Comparison of ENCODE assay signal across 1 cellular context in the genomic region with DNA sequence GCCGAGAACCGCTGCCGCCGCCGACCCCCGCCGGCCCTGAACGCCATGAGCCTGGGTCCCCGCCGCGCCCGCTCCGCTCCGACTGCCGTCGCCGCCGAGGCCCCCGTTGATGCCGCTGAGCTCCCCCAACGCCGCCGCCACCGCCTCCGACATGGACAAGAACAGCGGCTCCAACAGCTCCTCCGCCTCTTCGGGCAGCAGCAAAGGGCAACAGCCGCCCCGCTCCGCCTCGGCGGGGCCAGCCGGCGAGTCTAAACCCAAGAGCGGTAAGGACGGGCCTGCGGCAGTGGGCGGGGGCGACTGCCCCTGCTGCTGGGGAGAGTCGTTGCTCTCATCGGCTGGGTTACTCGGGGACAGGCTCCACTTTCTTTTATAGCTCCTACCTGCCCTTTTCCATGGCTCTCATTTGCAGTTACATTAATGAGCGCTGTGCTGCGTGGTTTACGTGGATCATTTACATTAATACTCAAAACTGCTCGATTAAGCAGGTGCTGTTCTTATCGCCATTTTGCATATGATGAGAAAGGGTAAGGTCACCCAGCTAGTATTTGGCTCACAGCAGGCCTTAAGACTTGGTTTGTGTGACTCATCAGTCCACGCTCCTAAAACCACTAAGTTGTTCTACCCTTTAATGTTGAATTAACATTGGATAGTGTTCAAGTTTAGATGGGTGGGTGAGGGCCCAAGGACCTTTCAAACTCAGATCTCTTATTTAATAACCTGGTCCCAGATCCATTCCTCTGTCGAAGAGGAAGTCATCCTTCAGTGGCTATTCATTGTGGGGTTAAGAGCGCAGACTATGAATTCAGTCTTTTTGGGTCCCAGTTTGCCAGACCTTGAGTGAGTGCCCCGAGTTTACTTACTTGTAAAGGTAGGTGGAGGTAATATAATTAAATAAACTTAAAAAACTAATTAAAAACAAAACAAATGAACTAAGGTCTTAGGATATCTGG.
TF ChIP-seq lines count a peak whose summit lies in the region.

No MANE protein-coding gene starts in this region.

TF ChIP-seq in HepG2, 621 proteins besides CTCF, POLR2A, EP300 and RAD21 (continued from another document and continues in another):
- TF ChIP-seq, protein P1, sequence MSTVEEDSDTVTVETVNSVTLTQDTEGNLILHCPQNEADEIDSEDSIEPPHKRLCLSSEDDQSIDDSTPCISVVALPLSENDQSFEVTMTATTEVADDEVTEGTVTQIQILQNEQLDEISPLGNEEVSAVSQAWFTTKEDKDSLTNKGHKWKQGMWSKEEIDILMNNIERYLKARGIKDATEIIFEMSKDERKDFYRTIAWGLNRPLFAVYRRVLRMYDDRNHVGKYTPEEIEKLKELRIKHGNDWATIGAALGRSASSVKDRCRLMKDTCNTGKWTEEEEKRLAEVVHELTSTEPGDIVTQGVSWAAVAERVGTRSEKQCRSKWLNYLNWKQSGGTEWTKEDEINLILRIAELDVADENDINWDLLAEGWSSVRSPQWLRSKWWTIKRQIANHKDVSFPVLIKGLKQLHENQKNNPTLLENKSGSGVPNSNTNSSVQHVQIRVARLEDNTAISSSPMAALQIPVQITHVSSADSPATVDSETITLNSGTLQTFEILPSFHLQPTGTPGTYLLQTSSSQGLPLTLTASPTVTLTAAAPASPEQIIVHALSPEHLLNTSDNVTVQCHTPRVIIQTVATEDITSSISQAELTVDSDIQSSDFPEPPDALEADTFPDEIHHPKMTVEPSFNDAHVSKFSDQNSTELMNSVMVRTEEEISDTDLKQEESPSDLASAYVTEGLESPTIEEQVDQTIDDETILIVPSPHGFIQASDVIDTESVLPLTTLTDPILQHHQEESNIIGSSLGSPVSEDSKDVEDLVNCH (CRISPR knock-in tag; IDR thresholded peaks at IDR 0.05) = no peak
- 0 out of 2 replicates have a peak, but pooled peaks have one; percentile 8 for TF ChIP-seq TBX2 (CRISPR knock-in tag; IDR thresholded peaks at IDR 0.05; ENCODE audit: borderline replicate concordance)
- no peak for TF ChIP-seq FOXP1 (IDR thresholded peaks at IDR 0.05)
- TF ChIP-seq FOXP1 (CRISPR knock-in tag; IDR thresholded peaks at IDR 0.05) = no peak
- TF ChIP-seq MIER3 (CRISPR knock-in tag; IDR thresholded peaks at IDR 0.05; ENCODE audit: borderline replicate concordance) = no peak; the same call in 1 of the 2 replicates
- peak; percentile 47 for TF ChIP-seq IKZF4 (CRISPR knock-in tag; IDR thresholded peaks at IDR 0.05; ENCODE audit: borderline replicate concordance, low read depth, not compliant biosample characterization)
- TF ChIP-seq RBM22 (optimal IDR thresholded peaks at IDR 0.05; ENCODE audit: low read length) = no peak
- no peak for TF ChIP-seq PHF21A (CRISPR knock-in tag; IDR thresholded peaks at IDR 0.05)
- no peak for TF ChIP-seq RARA (CRISPR knock-in tag; IDR thresholded peaks at IDR 0.05)
- no peak for TF ChIP-seq TFDP2 (CRISPR knock-in tag; IDR thresholded peaks at IDR 0.05)
- no peak for TF ChIP-seq MXD4 (CRISPR knock-in tag; IDR thresholded peaks at IDR 0.05)
- TF ChIP-seq ZNF724P (CRISPR knock-in tag; IDR thresholded peaks at IDR 0.05; ENCODE audit: borderline replicate concordance) = no peak
- no peak for TF ChIP-seq RFXANK (CRISPR knock-in tag; IDR thresholded peaks at IDR 0.05)
- TF ChIP-seq, protein P2, sequence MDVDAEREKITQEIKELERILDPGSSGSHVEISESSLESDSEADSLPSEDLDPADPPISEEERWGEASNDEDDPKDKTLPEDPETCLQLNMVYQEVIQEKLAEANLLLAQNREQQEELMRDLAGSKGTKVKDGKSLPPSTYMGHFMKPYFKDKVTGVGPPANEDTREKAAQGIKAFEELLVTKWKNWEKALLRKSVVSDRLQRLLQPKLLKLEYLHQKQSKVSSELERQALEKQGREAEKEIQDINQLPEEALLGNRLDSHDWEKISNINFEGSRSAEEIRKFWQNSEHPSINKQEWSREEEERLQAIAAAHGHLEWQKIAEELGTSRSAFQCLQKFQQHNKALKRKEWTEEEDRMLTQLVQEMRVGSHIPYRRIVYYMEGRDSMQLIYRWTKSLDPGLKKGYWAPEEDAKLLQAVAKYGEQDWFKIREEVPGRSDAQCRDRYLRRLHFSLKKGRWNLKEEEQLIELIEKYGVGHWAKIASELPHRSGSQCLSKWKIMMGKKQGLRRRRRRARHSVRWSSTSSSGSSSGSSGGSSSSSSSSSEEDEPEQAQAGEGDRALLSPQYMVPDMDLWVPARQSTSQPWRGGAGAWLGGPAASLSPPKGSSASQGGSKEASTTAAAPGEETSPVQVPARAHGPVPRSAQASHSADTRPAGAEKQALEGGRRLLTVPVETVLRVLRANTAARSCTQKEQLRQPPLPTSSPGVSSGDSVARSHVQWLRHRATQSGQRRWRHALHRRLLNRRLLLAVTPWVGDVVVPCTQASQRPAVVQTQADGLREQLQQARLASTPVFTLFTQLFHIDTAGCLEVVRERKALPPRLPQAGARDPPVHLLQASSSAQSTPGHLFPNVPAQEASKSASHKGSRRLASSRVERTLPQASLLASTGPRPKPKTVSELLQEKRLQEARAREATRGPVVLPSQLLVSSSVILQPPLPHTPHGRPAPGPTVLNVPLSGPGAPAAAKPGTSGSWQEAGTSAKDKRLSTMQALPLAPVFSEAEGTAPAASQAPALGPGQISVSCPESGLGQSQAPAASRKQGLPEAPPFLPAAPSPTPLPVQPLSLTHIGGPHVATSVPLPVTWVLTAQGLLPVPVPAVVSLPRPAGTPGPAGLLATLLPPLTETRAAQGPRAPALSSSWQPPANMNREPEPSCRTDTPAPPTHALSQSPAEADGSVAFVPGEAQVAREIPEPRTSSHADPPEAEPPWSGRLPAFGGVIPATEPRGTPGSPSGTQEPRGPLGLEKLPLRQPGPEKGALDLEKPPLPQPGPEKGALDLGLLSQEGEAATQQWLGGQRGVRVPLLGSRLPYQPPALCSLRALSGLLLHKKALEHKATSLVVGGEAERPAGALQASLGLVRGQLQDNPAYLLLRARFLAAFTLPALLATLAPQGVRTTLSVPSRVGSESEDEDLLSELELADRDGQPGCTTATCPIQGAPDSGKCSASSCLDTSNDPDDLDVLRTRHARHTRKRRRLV (CRISPR knock-in tag; IDR thresholded peaks at IDR 0.05) = no peak
- TF ChIP-seq POLR2AphosphoS5 (IDR thresholded peaks at IDR 0.05; ENCODE audit: low read depth, low read length) = no peak
- no peak for TF ChIP-seq HOXA3 (CRISPR knock-in tag; IDR thresholded peaks at IDR 0.05)
- TF ChIP-seq SKI (IDR thresholded peaks at IDR 0.05; ENCODE audit: partially characterized antibody) = no peak
- TF ChIP-seq SP5 (CRISPR knock-in tag; IDR thresholded peaks at IDR 0.05; ENCODE audit: borderline replicate concordance, low read depth) = peak; percentile 8; the same call in 1 of the 2 replicates
- no peak for TF ChIP-seq SRSF9 (IDR thresholded peaks at IDR 0.05; ENCODE audit: borderline replicate concordance, insufficient read depth, low read depth, low read length, poor library complexity, severe bottlenecking)
- TF ChIP-seq ZNF337 (CRISPR knock-in tag; IDR thresholded peaks at IDR 0.05; ENCODE audit: borderline replicate concordance, low read depth) = peak; percentile 62; the same call in 1 of the 2 replicates
- TF ChIP-seq ATRX (CRISPR knock-in tag; IDR thresholded peaks at IDR 0.05; ENCODE audit: borderline replicate concordance) = no peak
- no peak for TF ChIP-seq MED1 (CRISPR knock-in tag; IDR thresholded peaks at IDR 0.05)
- no peak for TF ChIP-seq ZBTB49 (CRISPR knock-in tag; IDR thresholded peaks at IDR 0.05; ENCODE audit: borderline replicate concordance)
- no peak for TF ChIP-seq HOXA7 (CRISPR knock-in tag; IDR thresholded peaks at IDR 0.05)
- peak; percentile 81 for TF ChIP-seq PHF8 (CRISPR knock-in tag; IDR thresholded peaks at IDR 0.05)
- no peak for TF ChIP-seq TEAD2 (CRISPR knock-in tag; IDR thresholded peaks at IDR 0.05)
- no peak for TF ChIP-seq TP53 (CRISPR knock-in tag; conservative IDR thresholded peaks at IDR 0.05)
- no peak for TF ChIP-seq ZSCAN22 (CRISPR knock-in tag; IDR thresholded peaks at IDR 0.05)
- TF ChIP-seq, protein P3, sequence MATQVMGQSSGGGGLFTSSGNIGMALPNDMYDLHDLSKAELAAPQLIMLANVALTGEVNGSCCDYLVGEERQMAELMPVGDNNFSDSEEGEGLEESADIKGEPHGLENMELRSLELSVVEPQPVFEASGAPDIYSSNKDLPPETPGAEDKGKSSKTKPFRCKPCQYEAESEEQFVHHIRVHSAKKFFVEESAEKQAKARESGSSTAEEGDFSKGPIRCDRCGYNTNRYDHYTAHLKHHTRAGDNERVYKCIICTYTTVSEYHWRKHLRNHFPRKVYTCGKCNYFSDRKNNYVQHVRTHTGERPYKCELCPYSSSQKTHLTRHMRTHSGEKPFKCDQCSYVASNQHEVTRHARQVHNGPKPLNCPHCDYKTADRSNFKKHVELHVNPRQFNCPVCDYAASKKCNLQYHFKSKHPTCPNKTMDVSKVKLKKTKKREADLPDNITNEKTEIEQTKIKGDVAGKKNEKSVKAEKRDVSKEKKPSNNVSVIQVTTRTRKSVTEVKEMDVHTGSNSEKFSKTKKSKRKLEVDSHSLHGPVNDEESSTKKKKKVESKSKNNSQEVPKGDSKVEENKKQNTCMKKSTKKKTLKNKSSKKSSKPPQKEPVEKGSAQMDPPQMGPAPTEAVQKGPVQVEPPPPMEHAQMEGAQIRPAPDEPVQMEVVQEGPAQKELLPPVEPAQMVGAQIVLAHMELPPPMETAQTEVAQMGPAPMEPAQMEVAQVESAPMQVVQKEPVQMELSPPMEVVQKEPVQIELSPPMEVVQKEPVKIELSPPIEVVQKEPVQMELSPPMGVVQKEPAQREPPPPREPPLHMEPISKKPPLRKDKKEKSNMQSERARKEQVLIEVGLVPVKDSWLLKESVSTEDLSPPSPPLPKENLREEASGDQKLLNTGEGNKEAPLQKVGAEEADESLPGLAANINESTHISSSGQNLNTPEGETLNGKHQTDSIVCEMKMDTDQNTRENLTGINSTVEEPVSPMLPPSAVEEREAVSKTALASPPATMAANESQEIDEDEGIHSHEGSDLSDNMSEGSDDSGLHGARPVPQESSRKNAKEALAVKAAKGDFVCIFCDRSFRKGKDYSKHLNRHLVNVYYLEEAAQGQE (IDR thresholded peaks at IDR 0.05; ENCODE audit: borderline replicate concordance in 1 of 2, low read depth in 1 of 2, low read length in 2 of 2) = no peak
- no peak for TF ChIP-seq ZNF790 (CRISPR knock-in tag; IDR thresholded peaks at IDR 0.05; ENCODE audit: borderline replicate concordance)
- TF ChIP-seq GTF2F1 (IDR thresholded peaks at IDR 0.05; ENCODE audit: low read length) = no peak
- peak; percentile 45; the same call in 1 of the 2 replicates for TF ChIP-seq GFI1 (CRISPR knock-in tag; IDR thresholded peaks at IDR 0.05; ENCODE audit: borderline replicate concordance)
- no peak for TF ChIP-seq ZNF317 (CRISPR knock-in tag; IDR thresholded peaks at IDR 0.05)
- no peak for TF ChIP-seq SUZ12 (IDR thresholded peaks at IDR 0.05; ENCODE audit: low read depth, low read length)
- TF ChIP-seq NCOA1 (CRISPR knock-in tag; IDR thresholded peaks at IDR 0.05) = no peak
- TF ChIP-seq MXD1 (CRISPR knock-in tag; IDR thresholded peaks at IDR 0.05) = peak; percentile 50; the same call in 1 of the 2 replicates
- TF ChIP-seq ZBTB20 (CRISPR knock-in tag; IDR thresholded peaks at IDR 0.05; ENCODE audit: borderline replicate concordance, low read depth) = no peak
- no peak for TF ChIP-seq TARDBP (CRISPR knock-in tag; IDR thresholded peaks at IDR 0.05)
- no peak for TF ChIP-seq ZNF850 (CRISPR knock-in tag; conservative IDR thresholded peaks at IDR 0.05)
- TF ChIP-seq ZNF574 (CRISPR knock-in tag; IDR thresholded peaks at IDR 0.05) = 0 out of 2 replicates have a peak, but pooled peaks have one; percentile 51
